In the genomic region with DNA sequence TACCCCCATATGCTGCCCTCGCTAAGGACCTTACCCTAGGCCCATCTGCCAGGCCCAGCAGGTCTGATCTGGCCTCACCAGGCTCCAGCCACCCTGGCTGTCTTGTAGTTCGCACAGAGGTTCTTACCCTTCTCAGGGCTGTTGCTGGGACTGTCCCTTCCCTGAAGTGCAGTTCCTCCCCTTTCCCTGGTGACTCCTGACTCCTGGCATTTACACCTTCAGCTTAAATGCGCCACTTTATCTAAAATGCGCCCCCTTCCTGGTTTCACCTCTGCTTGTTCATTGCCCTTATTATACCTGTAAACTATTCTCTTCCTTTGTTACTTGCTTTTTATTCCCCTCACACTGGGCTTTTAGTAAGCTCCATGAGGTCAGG, we compare ENCODE assay signal across 8 cellular contexts. TPM values are rescaled to one million over a fixed set of nuclear protein-coding genes. Genes with fewer than 3 reads are reported as not detected.
A peak's percentile ranks its signal among the peaks of the same experiment; 100 is the strongest.
DNase-seq lines count a peak whose midpoint lies in the region; ATAC-seq and TF ChIP-seq lines count a peak whose summit lies in the region.

No MANE protein-coding gene starts in this region.

- peaks cover 7 to 26% of the 10 kb centered on the region in 2 donors for H3K36me3 ChIP-seq in lung (ENCODE audit: control insufficient read depth in 2 of 2, insufficient read depth in 2 of 2, low read length in 2 of 2)
- H3K36me3 ChIP-seq in upper lobe of right lung = peaks cover 33% of the 10 kb centered on the region

- H3K27me3 ChIP-seq in lung (ENCODE audit: control insufficient read depth, insufficient read depth) = no peaks in the 10 kb centered on the region
- H3K27me3 ChIP-seq in upper lobe of right lung = no peaks in the 10 kb centered on the region

- H3K27ac ChIP-seq in lung (ENCODE audit: low read depth in 1 of 2, low read length in 1 of 2) (peak overlapping the region; percentile 91), upper lobe of right lung (peak overlapping the region; percentile 94)

- 72 to 79% methylated on average over 4 of the region's 4 CpGs for WGBS in lung, 2 donors

- H3K4me3 ChIP-seq in lung (peak overlapping the region; percentile 68), upper lobe of right lung (peak overlapping the region; percentile 75)

- TF ChIP-seq CTCF in lung (IDR thresholded peaks at IDR 0.05; ENCODE audit: control extremely low read depth, extremely low read depth) (no peak), upper lobe of right lung (IDR thresholded peaks at IDR 0.05) (no peak)

- ATAC-seq in lung (ENCODE audit: insufficient read depth, low FRiP score) = peak; percentile 35
- ATAC-seq in upper lobe of right lung = peak; percentile 41
- ATAC-seq in GM21390 (IDR thresholded peaks at IDR 0.05; ENCODE audit: unreplicated experiment) = no peak

- intact Hi-C loops in upper lobe of right lung (cut with DNase I) = no loop called here

- H3K9me3 ChIP-seq in lung (ENCODE audit: control insufficient read depth in 2 of 2, insufficient read depth in 1 of 2, low read length in 1 of 2) = no peaks in the 10 kb centered on the region
- no peaks in the 10 kb centered on the region for H3K9me3 ChIP-seq in upper lobe of right lung

- H3K4me1 ChIP-seq in lung (ENCODE audit: control insufficient read depth in 2 of 2, insufficient read depth in 2 of 2, low read length in 2 of 2) (peaks cover 0 to 5% of the 10 kb centered on the region in 2 donors), upper lobe of right lung (peaks cover 13% of the 10 kb centered on the region)

- DNase-seq in DMS 273 (lab: John Stamatoyannopoulos, UW; ENCODE audit: unreplicated experiment) (peak; percentile 69), HK-2 (ENCODE audit: unreplicated experiment) (peak; percentile 37), astrocyte of the hippocampus (ENCODE audit: low read depth, low spot score) (peak; percentile 19), lung (ENCODE audit: low spot score) (no peak), upper lobe of right lung (no peak), NCI-H1048 (lab: John Stamatoyannopoulos, UW) (no peak), NCI-H128 (lab: John Stamatoyannopoulos, UW; ENCODE audit: unreplicated experiment) (no peak)

RNA-seq across cellular contexts. Expression of gene TTLL3, which starts 0.8 kb away (rescaled TPM):
- total RNA-seq in lung (10 to 100 TPM; 40.7 to 82.3 TPM), upper lobe of right lung (37.3 TPM)
- 10 to 100 TPM; 28.4 to 34.2 TPM for polyA plus RNA-seq in lung

RNA-seq across cellular contexts. Expression of gene ARPC4, which starts 16.3 kb away (rescaled TPM):
- total RNA-seq in lung (100 to 1,000 TPM in 1 of 2 donors, 10 to 100 TPM in 1; 74.9 to 174 TPM), upper lobe of right lung (148 TPM)
- 100 to 1,000 TPM in 1 of 2 donors, 10 to 100 TPM in 1; 85.3 to 239 TPM for polyA plus RNA-seq in lung

RNA-seq across cellular contexts. Expression of gene TADA3, which starts 17.0 kb away (rescaled TPM):
- total RNA-seq in lung = 10 to 100 TPM; 48.7 to 62.3 TPM
- 10 to 100 TPM; 41.6 to 57.8 TPM for polyA plus RNA-seq in lung
- total RNA-seq in upper lobe of right lung = 55.8 TPM

RNA-seq across cellular contexts. Expression of gene RPUSD3, which starts 34.6 kb away (rescaled TPM):
- total RNA-seq in lung = 10 to 100 TPM; 16.3 to 34.9 TPM
- polyA plus RNA-seq in lung = 10 to 100 TPM; 25.7 to 26.8 TPM
- total RNA-seq in upper lobe of right lung = 27.7 TPM

RNA-seq across cellular contexts. Expression of gene CAMK1, which starts 39.5 kb away (rescaled TPM):
- total RNA-seq in lung (10 to 100 TPM; 21.7 to 35.0 TPM), upper lobe of right lung (35.7 TPM)
- 10 to 100 TPM; 30.5 to 43.9 TPM for polyA plus RNA-seq in lung

Comparison
In these comparisons a context has a peak if more than half of its experiments do, and no peak if none do; other contexts are left out.
1. DNase-seq: peak in DMS 273 (single experiment), HK-2 (single experiment) and astrocyte of the hippocampus (single experiment); none in lung (single experiment), upper lobe of right lung (single experiment), NCI-H1048 (single experiment) and NCI-H128 (single experiment).